In the genomic region with DNA sequence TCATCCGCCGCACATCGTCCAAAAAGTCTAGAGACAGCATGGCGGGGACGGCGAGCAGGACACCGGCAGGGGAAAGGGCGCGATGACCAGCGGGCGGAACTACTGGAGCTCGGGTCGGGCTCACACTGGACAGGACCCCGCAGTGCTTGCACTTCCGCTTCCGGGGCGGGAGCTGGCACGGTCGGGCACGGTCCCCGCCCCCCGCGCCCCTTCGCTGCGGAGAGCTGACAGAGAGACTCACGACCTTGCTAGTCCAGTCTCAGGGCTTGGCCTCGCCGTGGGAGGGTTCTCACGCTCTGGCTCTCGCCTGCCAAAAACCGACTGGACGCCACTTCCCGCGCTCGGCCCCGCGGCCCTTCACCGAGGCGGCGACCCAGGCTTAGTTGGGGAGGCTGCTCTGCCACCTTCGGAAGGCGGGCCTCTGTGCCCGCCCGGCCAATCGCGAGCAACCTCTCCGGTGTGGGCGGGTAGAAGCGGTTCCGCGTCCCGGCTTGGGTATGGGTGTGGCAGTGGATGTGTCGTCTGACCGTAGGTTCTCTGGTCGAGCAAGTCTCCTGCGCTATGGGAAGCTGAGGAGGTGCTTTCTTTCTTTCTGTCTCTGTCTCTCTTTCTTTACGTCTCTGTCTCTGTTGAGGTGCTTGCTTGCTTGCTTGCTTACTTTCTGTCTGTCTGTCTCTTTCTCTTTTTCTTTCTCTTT, we compare ENCODE assay signal across 1 cellular context.
TF ChIP-seq lines count a peak whose summit lies in the region.

A gene (minus strand): TSS at position 104 of the 697 bp plus-strand sequence. CDS start 64 bp downstream, at position 40.

TF ChIP-seq in HEK293, 187 proteins besides CTCF, POLR2A, EP300 and RAD21 (continued from another document and continues in another):
- TF ChIP-seq, protein P1, sequence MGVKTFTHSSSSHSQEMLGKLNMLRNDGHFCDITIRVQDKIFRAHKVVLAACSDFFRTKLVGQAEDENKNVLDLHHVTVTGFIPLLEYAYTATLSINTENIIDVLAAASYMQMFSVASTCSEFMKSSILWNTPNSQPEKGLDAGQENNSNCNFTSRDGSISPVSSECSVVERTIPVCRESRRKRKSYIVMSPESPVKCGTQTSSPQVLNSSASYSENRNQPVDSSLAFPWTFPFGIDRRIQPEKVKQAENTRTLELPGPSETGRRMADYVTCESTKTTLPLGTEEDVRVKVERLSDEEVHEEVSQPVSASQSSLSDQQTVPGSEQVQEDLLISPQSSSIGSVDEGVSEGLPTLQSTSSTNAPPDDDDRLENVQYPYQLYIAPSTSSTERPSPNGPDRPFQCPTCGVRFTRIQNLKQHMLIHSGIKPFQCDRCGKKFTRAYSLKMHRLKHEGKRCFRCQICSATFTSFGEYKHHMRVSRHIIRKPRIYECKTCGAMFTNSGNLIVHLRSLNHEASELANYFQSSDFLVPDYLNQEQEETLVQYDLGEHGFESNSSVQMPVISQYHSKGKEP (tag by site-specific recombination; IDR thresholded peaks at IDR 0.05) = peak; percentile 66; the same call in 1 of the 2 replicates
- TF ChIP-seq, protein P2, sequence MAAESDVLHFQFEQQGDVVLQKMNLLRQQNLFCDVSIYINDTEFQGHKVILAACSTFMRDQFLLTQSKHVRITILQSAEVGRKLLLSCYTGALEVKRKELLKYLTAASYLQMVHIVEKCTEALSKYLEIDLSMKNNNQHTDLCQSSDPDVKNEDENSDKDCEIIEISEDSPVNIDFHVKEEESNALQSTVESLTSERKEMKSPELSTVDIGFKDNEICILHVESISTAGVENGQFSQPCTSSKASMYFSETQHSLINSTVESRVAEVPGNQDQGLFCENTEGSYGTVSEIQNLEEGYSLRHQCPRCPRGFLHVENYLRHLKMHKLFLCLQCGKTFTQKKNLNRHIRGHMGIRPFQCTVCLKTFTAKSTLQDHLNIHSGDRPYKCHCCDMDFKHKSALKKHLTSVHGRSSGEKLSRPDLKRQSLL (tag by site-specific recombination; IDR thresholded peaks at IDR 0.05) = peak; percentile 53; the same call in 1 of the 2 replicates
- TF ChIP-seq ZNF561 (tag by site-specific recombination; IDR thresholded peaks at IDR 0.05; ENCODE audit: borderline replicate concordance) = peak; percentile 99
- TF ChIP-seq, protein P3, sequence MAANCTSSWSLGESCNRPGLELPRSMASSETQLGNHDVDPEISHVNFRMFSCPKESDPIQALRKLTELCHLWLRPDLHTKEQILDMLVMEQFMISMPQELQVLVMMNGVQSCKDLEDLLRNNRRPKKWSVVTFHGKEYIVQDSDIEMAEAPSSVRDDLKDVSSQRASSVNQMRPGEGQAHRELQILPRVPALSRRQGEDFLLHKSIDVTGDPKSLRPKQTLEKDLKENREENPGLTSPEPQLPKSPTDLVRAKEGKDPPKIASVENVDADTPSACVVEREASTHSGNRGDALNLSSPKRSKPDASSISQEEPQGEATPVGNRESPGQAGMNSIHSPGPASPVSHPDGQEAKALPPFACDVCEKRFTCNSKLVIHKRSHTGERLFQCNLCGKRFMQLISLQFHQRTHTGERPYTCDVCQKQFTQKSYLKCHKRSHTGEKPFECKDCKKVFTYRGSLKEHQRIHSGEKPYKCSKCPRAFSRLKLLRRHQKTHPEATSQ (tag by site-specific recombination; IDR thresholded peaks at IDR 0.05) = peak; percentile 78; the same call in 1 of the 2 replicates
- no peak for TF ChIP-seq ZNF530 (tag by site-specific recombination; IDR thresholded peaks at IDR 0.05; ENCODE audit: low read depth)
- no peak for TF ChIP-seq ZNF48 (tag by site-specific recombination; IDR thresholded peaks at IDR 0.05)
- peak; percentile 97 for TF ChIP-seq KLF16 (tag by site-specific recombination; IDR thresholded peaks at IDR 0.05)
- no peak for TF ChIP-seq ZNF354C (tag by site-specific recombination; IDR thresholded peaks at IDR 0.05; ENCODE audit: borderline replicate concordance, low read depth)
- TF ChIP-seq, protein P4, sequence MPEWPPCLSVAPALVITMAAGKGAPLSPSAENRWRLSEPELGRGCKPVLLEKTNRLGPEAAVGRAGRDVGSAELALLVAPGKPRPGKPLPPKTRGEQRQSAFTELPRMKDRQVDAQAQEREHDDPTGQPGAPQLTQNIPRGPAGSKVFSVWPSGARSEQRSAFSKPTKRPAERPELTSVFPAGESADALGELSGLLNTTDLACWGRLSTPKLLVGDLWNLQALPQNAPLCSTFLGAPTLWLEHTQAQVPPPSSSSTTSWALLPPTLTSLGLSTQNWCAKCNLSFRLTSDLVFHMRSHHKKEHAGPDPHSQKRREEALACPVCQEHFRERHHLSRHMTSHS (tag by site-specific recombination; IDR thresholded peaks at IDR 0.05) = no peak
- TF ChIP-seq, protein P5, sequence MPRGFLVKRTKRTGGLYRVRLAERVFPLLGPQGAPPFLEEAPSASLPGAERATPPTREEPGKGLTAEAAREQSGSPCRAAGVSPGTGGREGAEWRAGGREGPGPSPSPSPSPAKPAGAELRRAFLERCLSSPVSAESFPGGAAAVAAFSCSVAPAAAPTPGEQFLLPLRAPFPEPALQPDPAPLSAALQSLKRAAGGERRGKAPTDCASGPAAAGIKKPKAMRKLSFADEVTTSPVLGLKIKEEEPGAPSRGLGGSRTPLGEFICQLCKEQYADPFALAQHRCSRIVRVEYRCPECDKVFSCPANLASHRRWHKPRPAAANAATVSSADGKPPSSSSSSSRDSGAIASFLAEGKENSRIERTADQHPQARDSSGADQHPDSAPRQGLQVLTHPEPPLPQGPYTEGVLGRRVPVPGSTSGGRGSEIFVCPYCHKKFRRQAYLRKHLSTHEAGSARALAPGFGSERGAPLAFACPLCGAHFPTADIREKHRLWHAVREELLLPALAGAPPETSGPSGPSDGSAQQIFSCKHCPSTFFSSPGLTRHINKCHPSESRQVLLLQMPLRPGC (tag by site-specific recombination; IDR thresholded peaks at IDR 0.05) = peak; percentile 78
- peak; percentile 77 for TF ChIP-seq YY1 (tag by site-specific recombination; IDR thresholded peaks at IDR 0.05)
- TF ChIP-seq SALL2 (tag by site-specific recombination; IDR thresholded peaks at IDR 0.05; ENCODE audit: borderline replicate concordance) = no peak
- peak; percentile 63 for TF ChIP-seq ZNF76 (tag by site-specific recombination; IDR thresholded peaks at IDR 0.05; ENCODE audit: borderline replicate concordance, low read depth)
- no peak for TF ChIP-seq ZNF792 (tag by site-specific recombination; IDR thresholded peaks at IDR 0.05)
- TF ChIP-seq ZNF521 (tag by site-specific recombination; IDR thresholded peaks at IDR 0.05) = no peak
- TF ChIP-seq, protein P6, sequence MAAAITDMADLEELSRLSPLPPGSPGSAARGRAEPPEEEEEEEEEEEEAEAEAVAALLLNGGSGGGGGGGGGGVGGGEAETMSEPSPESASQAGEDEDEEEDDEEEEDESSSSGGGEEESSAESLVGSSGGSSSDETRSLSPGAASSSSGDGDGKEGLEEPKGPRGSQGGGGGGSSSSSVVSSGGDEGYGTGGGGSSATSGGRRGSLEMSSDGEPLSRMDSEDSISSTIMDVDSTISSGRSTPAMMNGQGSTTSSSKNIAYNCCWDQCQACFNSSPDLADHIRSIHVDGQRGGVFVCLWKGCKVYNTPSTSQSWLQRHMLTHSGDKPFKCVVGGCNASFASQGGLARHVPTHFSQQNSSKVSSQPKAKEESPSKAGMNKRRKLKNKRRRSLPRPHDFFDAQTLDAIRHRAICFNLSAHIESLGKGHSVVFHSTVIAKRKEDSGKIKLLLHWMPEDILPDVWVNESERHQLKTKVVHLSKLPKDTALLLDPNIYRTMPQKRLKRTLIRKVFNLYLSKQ (tag by site-specific recombination; IDR thresholded peaks at IDR 0.05; ENCODE audit: borderline replicate concordance) = peak; percentile 32; the same call in 1 of the 2 replicates
- no peak for TF ChIP-seq ZNF654 (tag by site-specific recombination; IDR thresholded peaks at IDR 0.05; ENCODE audit: low read depth)
- TF ChIP-seq, protein P7, sequence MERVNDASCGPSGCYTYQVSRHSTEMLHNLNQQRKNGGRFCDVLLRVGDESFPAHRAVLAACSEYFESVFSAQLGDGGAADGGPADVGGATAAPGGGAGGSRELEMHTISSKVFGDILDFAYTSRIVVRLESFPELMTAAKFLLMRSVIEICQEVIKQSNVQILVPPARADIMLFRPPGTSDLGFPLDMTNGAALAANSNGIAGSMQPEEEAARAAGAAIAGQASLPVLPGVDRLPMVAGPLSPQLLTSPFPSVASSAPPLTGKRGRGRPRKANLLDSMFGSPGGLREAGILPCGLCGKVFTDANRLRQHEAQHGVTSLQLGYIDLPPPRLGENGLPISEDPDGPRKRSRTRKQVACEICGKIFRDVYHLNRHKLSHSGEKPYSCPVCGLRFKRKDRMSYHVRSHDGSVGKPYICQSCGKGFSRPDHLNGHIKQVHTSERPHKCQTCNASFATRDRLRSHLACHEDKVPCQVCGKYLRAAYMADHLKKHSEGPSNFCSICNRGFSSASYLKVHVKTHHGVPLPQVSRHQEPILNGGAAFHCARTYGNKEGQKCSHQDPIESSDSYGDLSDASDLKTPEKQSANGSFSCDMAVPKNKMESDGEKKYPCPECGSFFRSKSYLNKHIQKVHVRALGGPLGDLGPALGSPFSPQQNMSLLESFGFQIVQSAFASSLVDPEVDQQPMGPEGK (tag by site-specific recombination; IDR thresholded peaks at IDR 0.05) = peak; percentile 97
- TF ChIP-seq ZNF707 (tag by site-specific recombination; IDR thresholded peaks at IDR 0.05) = no peak
- TF ChIP-seq, protein P8, sequence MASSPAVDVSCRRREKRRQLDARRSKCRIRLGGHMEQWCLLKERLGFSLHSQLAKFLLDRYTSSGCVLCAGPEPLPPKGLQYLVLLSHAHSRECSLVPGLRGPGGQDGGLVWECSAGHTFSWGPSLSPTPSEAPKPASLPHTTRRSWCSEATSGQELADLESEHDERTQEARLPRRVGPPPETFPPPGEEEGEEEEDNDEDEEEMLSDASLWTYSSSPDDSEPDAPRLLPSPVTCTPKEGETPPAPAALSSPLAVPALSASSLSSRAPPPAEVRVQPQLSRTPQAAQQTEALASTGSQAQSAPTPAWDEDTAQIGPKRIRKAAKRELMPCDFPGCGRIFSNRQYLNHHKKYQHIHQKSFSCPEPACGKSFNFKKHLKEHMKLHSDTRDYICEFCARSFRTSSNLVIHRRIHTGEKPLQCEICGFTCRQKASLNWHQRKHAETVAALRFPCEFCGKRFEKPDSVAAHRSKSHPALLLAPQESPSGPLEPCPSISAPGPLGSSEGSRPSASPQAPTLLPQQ (tag by site-specific recombination; IDR thresholded peaks at IDR 0.05) = peak; percentile 55
- no peak for TF ChIP-seq ZNF423 (tag by site-specific recombination; IDR thresholded peaks at IDR 0.05)
- TF ChIP-seq ZNF837 (tag by site-specific recombination; IDR thresholded peaks at IDR 0.05) = no peak
- TF ChIP-seq ZNF777 (tag by site-specific recombination; IDR thresholded peaks at IDR 0.05; ENCODE audit: borderline replicate concordance) = no peak
- peak; percentile 98 for TF ChIP-seq PRDM1 (tag by site-specific recombination; IDR thresholded peaks at IDR 0.05)
- TF ChIP-seq ZNF266 (tag by site-specific recombination; IDR thresholded peaks at IDR 0.05; ENCODE audit: low read depth) = no peak
- TF ChIP-seq SETDB1 (IDR thresholded peaks at IDR 0.05; ENCODE audit: insufficient read length, low read length) = no peak
- TF ChIP-seq, protein P9, sequence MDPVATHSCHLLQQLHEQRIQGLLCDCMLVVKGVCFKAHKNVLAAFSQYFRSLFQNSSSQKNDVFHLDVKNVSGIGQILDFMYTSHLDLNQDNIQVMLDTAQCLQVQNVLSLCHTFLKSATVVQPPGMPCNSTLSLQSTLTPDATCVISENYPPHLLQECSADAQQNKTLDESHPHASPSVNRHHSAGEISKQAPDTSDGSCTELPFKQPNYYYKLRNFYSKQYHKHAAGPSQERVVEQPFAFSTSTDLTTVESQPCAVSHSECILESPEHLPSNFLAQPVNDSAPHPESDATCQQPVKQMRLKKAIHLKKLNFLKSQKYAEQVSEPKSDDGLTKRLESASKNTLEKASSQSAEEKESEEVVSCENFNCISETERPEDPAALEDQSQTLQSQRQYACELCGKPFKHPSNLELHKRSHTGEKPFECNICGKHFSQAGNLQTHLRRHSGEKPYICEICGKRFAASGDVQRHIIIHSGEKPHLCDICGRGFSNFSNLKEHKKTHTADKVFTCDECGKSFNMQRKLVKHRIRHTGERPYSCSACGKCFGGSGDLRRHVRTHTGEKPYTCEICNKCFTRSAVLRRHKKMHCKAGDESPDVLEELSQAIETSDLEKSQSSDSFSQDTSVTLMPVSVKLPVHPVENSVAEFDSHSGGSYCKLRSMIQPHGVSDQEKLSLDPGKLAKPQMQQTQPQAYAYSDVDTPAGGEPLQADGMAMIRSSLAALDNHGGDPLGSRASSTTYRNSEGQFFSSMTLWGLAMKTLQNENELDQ (tag by site-specific recombination; IDR thresholded peaks at IDR 0.05; ENCODE audit: low read depth) = no peak
- TF ChIP-seq ZNF16 (tag by site-specific recombination; IDR thresholded peaks at IDR 0.05; ENCODE audit: low read depth) = no peak
- peak; percentile 99 for TF ChIP-seq ZNF600 (tag by site-specific recombination; IDR thresholded peaks at IDR 0.05)
- peak; percentile 90 for TF ChIP-seq GLIS2 (tag by site-specific recombination; IDR thresholded peaks at IDR 0.05)
- TF ChIP-seq BCL11B (tag by site-specific recombination; IDR thresholded peaks at IDR 0.05; ENCODE audit: low read depth) = peak; percentile 90; the same call in 1 of the 2 replicates
- TF ChIP-seq GLIS1 (tag by site-specific recombination; IDR thresholded peaks at IDR 0.05) = peak; percentile 45
- TF ChIP-seq ZEB2 (tag by site-specific recombination; IDR thresholded peaks at IDR 0.05) = peak; percentile 91
- TF ChIP-seq ZNF529 (tag by site-specific recombination; IDR thresholded peaks at IDR 0.05; ENCODE audit: insufficient replicate concordance) = no peak
- no peak for TF ChIP-seq ZNF211 (tag by site-specific recombination; IDR thresholded peaks at IDR 0.05; ENCODE audit: low read depth)
- no peak for TF ChIP-seq ZNF19 (tag by site-specific recombination; IDR thresholded peaks at IDR 0.05; ENCODE audit: low read depth)
- TF ChIP-seq, protein P10, sequence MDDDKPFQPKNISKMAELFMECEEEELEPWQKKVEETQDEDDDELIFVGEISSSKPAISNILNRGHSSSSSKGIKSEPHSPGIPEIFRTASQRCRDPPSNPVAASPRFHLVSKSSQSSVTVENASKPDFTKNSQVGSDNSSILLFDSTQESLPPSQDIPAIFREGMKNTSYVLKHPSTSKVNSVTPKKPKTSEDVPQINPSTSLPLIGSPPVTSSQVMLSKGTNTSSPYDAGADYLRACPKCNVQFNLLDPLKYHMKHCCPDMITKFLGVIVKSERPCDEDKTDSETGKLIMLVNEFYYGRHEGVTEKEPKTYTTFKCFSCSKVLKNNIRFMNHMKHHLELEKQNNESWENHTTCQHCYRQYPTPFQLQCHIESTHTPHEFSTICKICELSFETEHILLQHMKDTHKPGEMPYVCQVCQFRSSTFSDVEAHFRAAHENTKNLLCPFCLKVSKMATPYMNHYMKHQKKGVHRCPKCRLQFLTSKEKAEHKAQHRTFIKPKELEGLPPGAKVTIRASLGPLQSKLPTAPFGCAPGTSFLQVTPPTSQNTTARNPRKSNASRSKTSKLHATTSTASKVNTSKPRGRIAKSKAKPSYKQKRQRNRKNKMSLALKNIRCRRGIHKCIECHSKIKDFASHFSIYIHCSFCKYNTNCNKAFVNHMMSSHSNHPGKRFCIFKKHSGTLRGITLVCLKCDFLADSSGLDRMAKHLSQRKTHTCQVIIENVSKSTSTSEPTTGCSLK (tag by site-specific recombination; IDR thresholded peaks at IDR 0.05) = no peak
- no peak for TF ChIP-seq ZNF677 (tag by site-specific recombination; IDR thresholded peaks at IDR 0.05)
- TF ChIP-seq ZNF548 (tag by site-specific recombination; IDR thresholded peaks at IDR 0.05) = no peak
